26 cellular contexts compared by ENCODE assay signal in the genomic region with DNA sequence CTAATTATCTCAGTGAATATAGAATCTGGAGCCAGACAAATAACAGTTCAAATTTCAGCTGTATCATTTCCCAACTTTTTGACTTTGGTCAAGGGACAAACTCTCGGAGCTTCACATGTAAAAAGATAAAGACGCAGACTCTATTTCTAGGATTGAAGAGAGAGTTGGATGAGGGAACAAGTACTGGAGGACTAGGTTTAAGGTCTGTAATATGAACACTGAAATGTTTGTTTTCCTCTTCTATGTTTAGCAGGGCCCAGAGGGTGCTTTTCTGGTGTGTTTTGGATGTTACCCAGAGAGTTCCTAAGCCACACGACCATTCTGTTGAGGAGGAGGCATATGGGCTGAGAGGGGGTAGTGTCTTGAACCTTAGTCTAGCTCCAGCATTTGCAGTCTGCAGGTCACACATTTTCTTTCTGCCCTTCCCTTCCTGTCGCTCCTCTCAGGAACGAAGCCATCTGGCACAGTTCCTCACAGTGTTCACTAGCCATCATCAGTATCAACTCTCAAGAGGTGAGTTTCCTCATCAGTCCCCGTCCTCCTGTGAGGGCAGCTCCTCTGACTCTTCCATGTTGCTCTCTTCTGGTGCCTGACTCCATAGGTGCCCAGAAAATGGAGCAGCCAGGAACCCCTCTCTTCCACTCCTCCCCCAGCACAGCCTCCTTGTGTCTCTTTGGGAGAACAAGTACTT.
"Had no signal": no experiment of that assay in that cellular context is flagged by ENCODE, and none has a peak within 500 bp of the region (broad histone marks: within the 10 kb centered on the region; RNA-seq: fewer than 3 reads in every experiment).

No MANE protein-coding gene starts in this region.

- H3K4me2 ChIP-seq: hepatocyte, neural progenitor cell had no signal

- FAIRE-seq: small intestine, urothelium cell line had no signal

- DNase-seq: activated CD4-positive, alpha-beta memory T cell treated with anti-CD3 and anti-CD28 coated beads for 36 hours; activated CD4-positive, alpha-beta T cell treated with anti-CD3 and anti-CD28 coated beads for 48 hours; activated CD4-positive, CD25-positive, alpha-beta regulatory T cell; activated effector memory CD4-positive, alpha-beta T cell treated with Interleukin-2 at 50 U/mL for 16 hours; activated naive CD4-positive, alpha-beta T cell treated with anti-CD3 and anti-CD28 coated beads for 36 hours; activated naive CD8-positive, alpha-beta T cell treated with anti-CD3 and anti-CD28 coated beads, Interleukin-2, amount 10 ng/mL, durations not matched to agents 7 days and 5 days; activated T-cell treated with anti-CD3 and anti-CD28 coated beads, Interleukin-2, amount 50 U/mL, for 72 hours; dermis blood vessel endothelial cell; effector memory CD4-positive, alpha-beta T cell; foreskin melanocyte; glutamatergic neuron; immature natural killer cell; kidney glomerular epithelial cell; mesendoderm; naive B cell; small intestine; stimulated activated CD4-positive, alpha-beta T cell treated with anti-CD3 and anti-CD28 coated beads, Interleukin-2, amount 100 ng/mL, for 24 hours; stomach had no signal

- H3K27me3 ChIP-seq: hepatocyte, neural progenitor cell, stomach, suprapubic skin, tibial nerve had no signal

- H3K4me1 ChIP-seq: neural progenitor cell, stomach, suprapubic skin, tibial nerve had no signal

- H3K79me2 ChIP-seq: hepatocyte had no signal

- H3K27ac ChIP-seq: hepatocyte, neural progenitor cell, stomach, suprapubic skin, tibial nerve had no signal

- H2AFZ ChIP-seq: hepatocyte, neural progenitor cell had no signal

- H3K4me3 ChIP-seq: hepatocyte, neural progenitor cell, stomach, suprapubic skin, tibial nerve had no signal

- H3K9me3 ChIP-seq: suprapubic skin had no signal

- H3K36me3 ChIP-seq: neural progenitor cell, stomach, suprapubic skin, tibial nerve had no signal

- ATAC-seq: activated T-cell treated with anti-CD3 and anti-CD28 coated beads, Interleukin-2, amount 50 U/mL, for 72 hours; esophagus mucosa; sciatic nerve; stimulated activated memory B cell treated with anti-CD40 and anti-IgM and Interleukin-4, amounts not matched to agents 10 μg/mL and 1 μg/mL and 100 μg/mL, for 72 hours had no signal

- H3K9ac ChIP-seq: neural progenitor cell had no signal
